ENCODE assay signal across 18 cellular contexts in the genomic region with DNA sequence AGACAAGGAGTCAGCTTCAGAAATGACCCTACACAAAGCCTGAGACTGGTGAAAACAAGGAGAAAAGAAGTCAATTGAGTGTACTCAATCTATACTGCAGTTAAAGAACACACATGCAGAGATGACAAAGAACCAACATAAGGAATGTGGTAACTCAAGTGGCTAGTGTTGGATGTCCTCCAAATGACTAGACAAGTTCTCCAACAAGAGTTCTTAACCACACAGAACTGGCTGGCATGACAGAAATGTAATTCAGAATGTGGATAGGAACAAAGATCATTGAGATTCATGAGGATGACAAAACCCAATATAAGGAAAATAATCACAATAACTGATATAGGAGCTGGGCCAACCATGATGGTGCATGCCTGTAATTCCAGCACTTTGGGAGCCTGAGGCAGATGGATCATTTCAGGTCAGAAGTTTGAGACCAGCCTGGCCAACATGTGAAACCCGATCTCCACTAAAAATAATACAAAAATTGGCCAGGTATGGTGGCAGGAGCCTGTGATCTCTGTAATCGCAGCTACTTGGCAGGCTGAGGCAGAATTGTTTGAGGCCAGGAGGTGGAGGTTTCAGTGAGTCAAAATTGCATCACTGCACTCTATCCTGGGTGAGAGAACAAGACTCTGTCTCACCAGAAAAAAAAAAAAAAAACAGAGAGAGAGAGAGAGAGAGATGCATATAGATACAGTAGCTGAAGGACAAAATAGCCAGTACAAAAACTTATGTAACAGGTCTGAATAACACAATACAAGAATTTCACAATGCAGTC.
"Had no signal": no experiment of that assay in that cellular context is flagged by ENCODE, and none has a peak within 500 bp of the region (broad histone marks: within the 10 kb centered on the region; RNA-seq: fewer than 3 reads in every experiment).

No MANE protein-coding gene starts in this region.

- H3K27ac Mint-ChIP-seq: activated CD4-positive, alpha-beta T cell treated with anti-CD3 and anti-CD28 coated beads, Interleukin-2, amount 10 ng/mL, durations not matched to agents 7 days and 5 days; activated CD8-positive, alpha-beta T cell treated with anti-CD3 and anti-CD28 coated beads, Interleukin-2, amount 10 ng/mL, durations not matched to agents 7 days and 5 days; activated naive CD4-positive, alpha-beta T cell treated with anti-CD3 and anti-CD28 coated beads for 36 hours; activated T-cell treated with anti-CD3 and anti-CD28 coated beads, Interleukin-2, amount 50 U/mL, for 24 hours; activated T-helper 2 cell treated with anti-CD3 and anti-CD28 coated beads, Interferon-gamma antibody, Interleukin-2, Interleukin-4, amounts not matched to agents 10 μg/mL and 5 μg/mL and 100 μg/mL, durations not matched to agents 14 hours and 24 hours and 36 hours; brain; stimulated activated naive CD8-positive, alpha-beta T cell treated with anti-CD3 and anti-CD28 coated beads, Interleukin-15, Interleukin-2, amounts not matched to agents 100 ng/mL and 50 ng/mL, for 24 hours had no signal

- H3K36me3 Mint-ChIP-seq: brain had no signal

- DNase-seq: activated CD4-positive, alpha-beta T cell treated with anti-CD3 and anti-CD28 coated beads, Interleukin-2, amount 10 ng/mL, durations not matched to agents 7 days and 5 days; activated CD8-positive, alpha-beta T cell treated with anti-CD3 and anti-CD28 coated beads, Interleukin-2, amount 10 ng/mL, durations not matched to agents 7 days and 5 days; activated naive CD4-positive, alpha-beta T cell treated with anti-CD3 and anti-CD28 coated beads for 36 hours; activated T-cell treated with anti-CD3 and anti-CD28 coated beads, Interleukin-2, amount 50 U/mL, for 24 hours; anterior cingulate cortex; heart left ventricle; left ventricle myocardium inferior; mammary epithelial cell; uterus had no signal

- H3K9me3 Mint-ChIP-seq: activated CD4-positive, alpha-beta T cell treated with anti-CD3 and anti-CD28 coated beads, Interleukin-2, amount 10 ng/mL, durations not matched to agents 7 days and 5 days; activated naive CD4-positive, alpha-beta T cell treated with anti-CD3 and anti-CD28 coated beads for 36 hours; activated T-cell treated with anti-CD3 and anti-CD28 coated beads, Interleukin-2, amount 50 U/mL, for 24 hours; activated T-helper 2 cell treated with anti-CD3 and anti-CD28 coated beads, Interferon-gamma antibody, Interleukin-2, Interleukin-4, amounts not matched to agents 10 μg/mL and 5 μg/mL and 100 μg/mL, durations not matched to agents 14 hours and 24 hours and 36 hours; brain; neural crest cell; stimulated activated naive CD8-positive, alpha-beta T cell treated with anti-CD3 and anti-CD28 coated beads, Interleukin-15, Interleukin-2, amounts not matched to agents 100 ng/mL and 50 ng/mL, for 24 hours had no signal

- ATAC-seq: activated CD4-positive, CD25-positive, alpha-beta regulatory T cell treated with anti-CD3 and anti-CD28 coated beads, Interleukin-2, amount 50 U/mL, for 24 hours; activated CD8-positive, alpha-beta T cell treated with anti-CD3 and anti-CD28 coated beads, Interleukin-2, amount 10 ng/mL, durations not matched to agents 7 days and 5 days; heart left ventricle had no signal

- H3K27ac ChIP-seq: coronary artery, heart left ventricle, left ventricle myocardium inferior, right atrium auricular region, tibial nerve, uterus had no signal

- H3K4me3 Mint-ChIP-seq: activated CD4-positive, alpha-beta T cell treated with anti-CD3 and anti-CD28 coated beads, Interleukin-2, amount 10 ng/mL, durations not matched to agents 7 days and 5 days; activated CD8-positive, alpha-beta T cell treated with anti-CD3 and anti-CD28 coated beads, Interleukin-2, amount 10 ng/mL, durations not matched to agents 7 days and 5 days; activated naive CD4-positive, alpha-beta T cell treated with anti-CD3 and anti-CD28 coated beads for 36 hours; activated T-cell treated with anti-CD3 and anti-CD28 coated beads, Interleukin-2, amount 50 U/mL, for 24 hours; brain; neural crest cell; stimulated activated naive CD8-positive, alpha-beta T cell treated with anti-CD3 and anti-CD28 coated beads, Interleukin-15, Interleukin-2, amounts not matched to agents 100 ng/mL and 50 ng/mL, for 24 hours had no signal

- FAIRE-seq: frontal cortex had no signal

- H3K27me3 Mint-ChIP-seq: activated CD4-positive, alpha-beta T cell treated with anti-CD3 and anti-CD28 coated beads, Interleukin-2, amount 10 ng/mL, durations not matched to agents 7 days and 5 days; activated T-cell treated with anti-CD3 and anti-CD28 coated beads, Interleukin-2, amount 50 U/mL, for 24 hours; brain; stimulated activated naive CD8-positive, alpha-beta T cell treated with anti-CD3 and anti-CD28 coated beads, Interleukin-15, Interleukin-2, amounts not matched to agents 100 ng/mL and 50 ng/mL, for 24 hours had no signal

- H3K4me1 Mint-ChIP-seq: activated CD4-positive, alpha-beta T cell treated with anti-CD3 and anti-CD28 coated beads, Interleukin-2, amount 10 ng/mL, durations not matched to agents 7 days and 5 days; brain; neural crest cell had no signal
